Comparison of ENCODE assay signal across 12 cellular contexts in the genomic region with DNA sequence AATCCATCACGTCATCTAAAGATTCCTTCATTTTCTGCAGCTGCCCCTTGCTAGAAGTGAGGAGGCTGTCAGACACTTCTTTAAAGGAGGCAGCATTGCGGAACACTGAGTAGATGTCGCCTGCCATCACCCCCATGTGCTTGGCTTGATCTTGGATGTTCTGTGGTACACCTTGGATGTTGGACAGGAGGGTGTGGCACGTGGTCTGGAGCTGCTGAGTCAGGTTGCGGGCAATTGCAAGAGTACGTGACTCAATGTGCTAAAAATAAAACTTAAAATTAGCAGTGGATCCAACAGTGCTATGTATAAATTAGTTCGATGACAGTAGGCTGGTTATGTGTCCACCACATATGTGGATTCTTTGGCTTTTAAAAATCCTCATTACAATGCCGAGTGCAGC. TPM values are rescaled to one million over a fixed set of nuclear protein-coding genes. Genes with fewer than 3 reads are reported as not detected.
DNase-seq lines count a peak whose midpoint lies in the region; ATAC-seq, FAIRE-seq and TF ChIP-seq lines count a peak whose summit lies in the region.
"Had no signal": no experiment of that assay in that cellular context is flagged by ENCODE, and none has a peak within 500 bp of the region (broad histone marks: within the 10 kb centered on the region; RNA-seq: fewer than 3 reads in every experiment).

No MANE protein-coding gene starts in this region.

- H2AFZ ChIP-seq in IMR-90 (replicated peaks; ENCODE audit: low read length, poor library complexity) (peak overlapping the region; percentile 37), keratinocyte (ENCODE audit: control insufficient read depth, low read length) (no peak overlapping the region)

- H3K9ac ChIP-seq in IMR-90 (ENCODE audit: low read depth, low read length) (no peak overlapping the region), keratinocyte (ENCODE audit: control insufficient read depth, extremely low read depth, insufficient read depth, low read length) (no peak overlapping the region)

- in situ Hi-C loops in IMR-90 (cut with MboI; ENCODE audit: low sequenced_read_pairs): no loop called here

- no peak overlapping the region for H4K91ac ChIP-seq in IMR-90 (ENCODE audit: insufficient read depth, low read depth, low read length)

- intact Hi-C loops in IMR-90 (cut with micrococcal nuclease): no loop called here

- CTCF ChIA-PET in IMR-90 (lab: Yijun Ruan, JAX): no interaction called here

- H3K56ac ChIP-seq in IMR-90 (ENCODE audit: extremely low read depth, insufficient read depth, low read length): no peak overlapping the region

- H3K79me2 ChIP-seq in keratinocyte (ENCODE audit: control insufficient read depth, insufficient read depth, low read length): no peaks in the 10 kb centered on the region

- no peak overlapping the region for H3K4ac ChIP-seq in IMR-90 (ENCODE audit: low read depth, low read length)

- TF ChIP-seq CTCF in IMR-90 (conservative IDR thresholded peaks at IDR 0.05; ENCODE audit: low read depth, low read length): no peak
- no peak for TF ChIP-seq CTCF in bronchial epithelial cell (IDR thresholded peaks at IDR 0.05; ENCODE audit: insufficient read depth, low read length, severe bottlenecking)
- TF ChIP-seq CTCF in keratinocyte (optimal IDR thresholded peaks at IDR 0.05 in 1 of 3, IDR thresholded peaks at IDR 0.05 in 1 of 3, conservative IDR thresholded peaks at IDR 0.05 in 1 of 3; ENCODE audit: extremely low read depth in 1 of 3, insufficient read depth in 2 of 3, low read length in 3 of 3): no peak

- TF ChIP-seq RAD21 in IMR-90 (IDR thresholded peaks at IDR 0.05; ENCODE audit: low read length): no peak

- POLR2A ChIA-PET in IMR-90 (lab: Charles Lee; ENCODE audit: unreplicated experiment): no interaction called here

- no peak overlapping the region for H3K4me2 ChIP-seq in IMR-90 (ENCODE audit: low read depth, low read length)
- peak overlapping the region; percentile 27 for H3K4me2 ChIP-seq in keratinocyte (ENCODE audit: control insufficient read depth, extremely low read depth, insufficient read depth, low read depth, low read length)

- H3K9me1 ChIP-seq in IMR-90 (ENCODE audit: insufficient read depth, low read length): peaks cover 16% of the 10 kb centered on the region
- peaks cover 3% of the 10 kb centered on the region for H3K9me1 ChIP-seq in keratinocyte (ENCODE audit: control insufficient read depth, extremely low read depth, insufficient read depth, low read length)

- no peak overlapping the region for H3K23ac ChIP-seq in IMR-90 (ENCODE audit: low read depth, low read length)

- no peak for TF ChIP-seq POLR2A in IMR-90 (IDR thresholded peaks at IDR 0.05; ENCODE audit: low read depth, low read length)

- no peak overlapping the region for H3K18ac ChIP-seq in IMR-90 (ENCODE audit: low read depth, low read length)

- H4K8ac ChIP-seq in IMR-90 (ENCODE audit: low read depth in 2 of 2, low read length in 2 of 2): no peak overlapping the region

- H3K36me3 ChIP-seq in IMR-90 (ENCODE audit: control insufficient read depth, insufficient read depth, low read length) (peaks cover 49% of the 10 kb centered on the region), bronchial epithelial cell (ENCODE audit: control insufficient read depth, insufficient read depth, low read length) (no peaks in the 10 kb centered on the region), keratinocyte (ENCODE audit: control insufficient read depth in 2 of 2, extremely low read depth in 1 of 2, insufficient read depth in 2 of 2, low read length in 2 of 2) (peaks cover 14 to 25% of the 10 kb centered on the region in 2 experiments)

- no peak overlapping the region for H3K4me3 ChIP-seq in IMR-90 (ENCODE audit: insufficient read depth, low read depth, low read length)
- H3K4me3 ChIP-seq in bronchial epithelial cell (ENCODE audit: low read depth, low read length): no peak overlapping the region
- H3K4me3 ChIP-seq in keratinocyte (ENCODE audit: control insufficient read depth in 2 of 3, extremely low read depth in 1 of 3, insufficient read depth in 2 of 3, low read depth in 1 of 3, low read length in 3 of 3): no peak overlapping the region

- no peak overlapping the region for H2BK15ac ChIP-seq in IMR-90 (ENCODE audit: low read depth, low read length)

- dilution Hi-C loops in IMR-90 (cut with HindIII; ENCODE audit: low sequenced_read_pairs, unreplicated experiment): no loop called here
- dilution Hi-C loops in keratinocyte (cut with MboI; ENCODE audit: extremely low pct_ligation_motif_present, low sequenced_read_pairs): no loop called here

- no peak overlapping the region for H2BK20ac ChIP-seq in IMR-90 (ENCODE audit: low read depth, low read length)

- H3K4me1 ChIP-seq in IMR-90 (ENCODE audit: control insufficient read depth, insufficient read depth, low read length): peaks cover 8% of the 10 kb centered on the region; the same call in 1 of the 2 replicates
- H3K4me1 ChIP-seq in keratinocyte (ENCODE audit: control insufficient read depth, extremely low read depth, insufficient read depth, low read length): peaks cover 41% of the 10 kb centered on the region

- peak overlapping the region; percentile 25; the same call in 1 of the 2 replicates for H2AK5ac ChIP-seq in IMR-90 (ENCODE audit: low read depth, low read length)

- peak overlapping the region; percentile 4 for H2BK5ac ChIP-seq in IMR-90 (ENCODE audit: low read depth, low read length, poor library complexity, severe bottlenecking)

- H2AK9ac ChIP-seq in IMR-90 (replicated peaks; ENCODE audit: low read depth, low read length, poor library complexity): peak overlapping the region; percentile 60

- H3K27me3 ChIP-seq in IMR-90 (ENCODE audit: control insufficient read depth, insufficient read depth, low read length): no peaks in the 10 kb centered on the region
- no peaks in the 10 kb centered on the region for H3K27me3 ChIP-seq in bronchial epithelial cell (ENCODE audit: control insufficient read depth, insufficient read depth, low read length)
- H3K27me3 ChIP-seq in keratinocyte (ENCODE audit: control insufficient read depth, extremely low read depth, insufficient read depth, low read length): no peaks in the 10 kb centered on the region

- H3K9me3 ChIP-seq in IMR-90 (ENCODE audit: control insufficient read depth, insufficient read depth, low read length) (no peaks in the 10 kb centered on the region), keratinocyte (ENCODE audit: control insufficient read depth, low read depth, low read length) (no peaks in the 10 kb centered on the region)

- DNase-seq in AG08395 (ENCODE audit: low spot score) (peak; percentile 70), IMR-90 (peak; percentile 64), bronchial epithelial cell (ENCODE audit: low read depth) (peak; percentile 81), keratinocyte (ENCODE audit: low read depth, low spot score) (no peak), T-helper 9 cell (no peak), C1 segment of cervical spinal cord (lab: John Stamatoyannopoulos, UW) (no peak)
- no peak for DNase-seq in stimulated activated CD4-positive, alpha-beta T cell treated with anti-CD3 and anti-CD28 coated beads, Interleukin-2, amount 100 ng/mL, for 48 hours
- DNase-seq: AML-193; NCI-H2081 treated with DMSO at 0.1 percent for 48 hours; nucleus accumbens; stimulated activated CD4-positive, alpha-beta T cell treated with anti-CD3 and anti-CD28 coated beads, Interleukin-2, amount 100 ng/mL, for 24 hours had no signal

- no TSS peak for BruUV-seq in IMR-90 (replicated peaks; lab: Mats Ljungman, UMichigan)

- peaks cover 24 to 73% of the 10 kb centered on the region in 2 experiments for H3K79me1 ChIP-seq in IMR-90 (ENCODE audit: low read depth in 1 of 2, low read length in 2 of 2)

- H3K14ac ChIP-seq in IMR-90 (replicated peaks; ENCODE audit: low read depth, low read length): no peak overlapping the region

- no peak overlapping the region for H3K27ac ChIP-seq in IMR-90 (ENCODE audit: insufficient read depth, low read length)
- peak overlapping the region; percentile 52 for H3K27ac ChIP-seq in keratinocyte (ENCODE audit: control insufficient read depth, insufficient read depth, low read length)

- H2BK120ac ChIP-seq in IMR-90 (ENCODE audit: low read depth, low read length): no peak overlapping the region

- no peak for FAIRE-seq in bronchial epithelial cell (lab: Jason Lieb, UNC)
- FAIRE-seq in keratinocyte (lab: Jason Lieb, UNC): peak; percentile 79

- WGBS in IMR-90 (ENCODE audit: extremely low coverage in 2 of 2, insufficient read length in 1 of 2), 2 experiments: no CpG with 5 or more reads among the region's 8 CpGs

- H4K5ac ChIP-seq in IMR-90 (ENCODE audit: low read depth, low read length): no peak overlapping the region

- H4K20me1 ChIP-seq in IMR-90 (ENCODE audit: insufficient read depth, low read length) (no peaks in the 10 kb centered on the region), keratinocyte (ENCODE audit: control insufficient read depth, extremely low read depth, insufficient read depth, low read length) (no peaks in the 10 kb centered on the region)

- ATAC-seq in IMR-90 (ENCODE audit: low read depth) (no peak), HG03095 (IDR thresholded peaks at IDR 0.05; ENCODE audit: unreplicated experiment) (no peak)

RNA-seq across cellular contexts. Expression of a gene that starts 10.9 kb away (rescaled TPM):
- total RNA-seq in IMR-90 (2012; rRNA removed): 173 and 182 TPM in 2 replicates
- polyA plus RNA-seq in IMR-90 (2012; rRNA removed): 112 and 123 TPM in 2 replicates
- 95.9 and 96.9 TPM in 2 replicates for polyA plus RNA-seq in IMR-90 (2012; cell fraction: cytosol; rRNA removed)
- polyA plus RNA-seq in IMR-90 (2012; cell fraction: nucleus; rRNA removed; ENCODE audit: low replicate concordance): 41.1 and 51.2 TPM in 2 replicates
- 167 and 209 TPM in 2 replicates for total RNA-seq in bronchial epithelial cell
- polyA plus RNA-seq in keratinocyte: 40.3 to 101 TPM (median 45.6 TPM) in 3 replicates
- 291 TPM for polyA plus RNA-seq in keratinocyte (2011; ENCODE audit: low read depth)
- 55.6 and 58.1 TPM in 2 replicates for polyA plus RNA-seq in keratinocyte (2011; cell fraction: cytosol; rRNA removed)
- polyA plus RNA-seq in keratinocyte (2011; cell fraction: nucleus; rRNA removed): 60.5 and 68.8 TPM in 2 replicates
- 26.6 and 437 TPM in 2 replicates for polyA plus RNA-seq in keratinocyte (2012; ENCODE audit: low replicate concordance)
- polyA minus RNA-seq in keratinocyte: 66.2 to 170 TPM (median 80.6 TPM) in 3 replicates
- polyA minus RNA-seq in keratinocyte (2011; cell fraction: cytosol; rRNA and poly(A)+ RNA removed): 52.2 TPM
- polyA minus RNA-seq in keratinocyte (2011; cell fraction: nucleus; rRNA and poly(A)+ RNA removed): 20.3 and 37.5 TPM in 2 replicates

RNA-seq across cellular contexts. Expression of a gene that starts 13.7 kb away (rescaled TPM):
- 13.3 and 21.4 TPM in 2 replicates for total RNA-seq in IMR-90 (2012; rRNA removed)
- 5.1 and 5.8 TPM in 2 replicates for polyA plus RNA-seq in IMR-90 (2012; rRNA removed)
- polyA plus RNA-seq in IMR-90 (2012; cell fraction: cytosol; rRNA removed): 1.2 and 2.5 TPM in 2 replicates
- polyA plus RNA-seq in IMR-90 (2012; cell fraction: nucleus; rRNA removed; ENCODE audit: low replicate concordance): 1.6 and 5.3 TPM in 2 replicates
- 11.1 and 12.9 TPM in 2 replicates for total RNA-seq in bronchial epithelial cell
- polyA plus RNA-seq in keratinocyte: 8.8 to 15.7 TPM (median 9.6 TPM) in 3 replicates
- 10.2 TPM for polyA plus RNA-seq in keratinocyte (2011; ENCODE audit: low read depth)
- polyA plus RNA-seq in keratinocyte (2011; cell fraction: cytosol; rRNA removed): 5.8 and 10.3 TPM in 2 replicates
- polyA plus RNA-seq in keratinocyte (2011; cell fraction: nucleus; rRNA removed): 10.5 and 14.3 TPM in 2 replicates
- polyA plus RNA-seq in keratinocyte (2012; ENCODE audit: low replicate concordance): 6.7 and 9.4 TPM in 2 replicates
- polyA minus RNA-seq in keratinocyte: 2.8 to 14.5 TPM (median 6.9 TPM) in 3 replicates
- 8.2 TPM for polyA minus RNA-seq in keratinocyte (2011; cell fraction: cytosol; rRNA and poly(A)+ RNA removed)
- polyA minus RNA-seq in keratinocyte (2011; cell fraction: nucleus; rRNA and poly(A)+ RNA removed): 9.5 and 14.9 TPM in 2 replicates

Comparison
In these comparisons a context has a peak if more than half of its experiments do, and no peak if none do; other contexts are left out.
1. DNase-seq: peak in AG08395 (single experiment), IMR-90 (single experiment) and bronchial epithelial cell (single experiment); none in keratinocyte (single experiment), T-helper 9 cell (single experiment), C1 segment of cervical spinal cord (0 of 14) and stimulated activated CD4-positive, alpha-beta T cell treated with anti-CD3 and anti-CD28 coated beads, Interleukin-2, amount 100 ng/mL, for 48 hours (0 of 2).